ENCODE assay signal across 27 cellular contexts in the genomic region with DNA sequence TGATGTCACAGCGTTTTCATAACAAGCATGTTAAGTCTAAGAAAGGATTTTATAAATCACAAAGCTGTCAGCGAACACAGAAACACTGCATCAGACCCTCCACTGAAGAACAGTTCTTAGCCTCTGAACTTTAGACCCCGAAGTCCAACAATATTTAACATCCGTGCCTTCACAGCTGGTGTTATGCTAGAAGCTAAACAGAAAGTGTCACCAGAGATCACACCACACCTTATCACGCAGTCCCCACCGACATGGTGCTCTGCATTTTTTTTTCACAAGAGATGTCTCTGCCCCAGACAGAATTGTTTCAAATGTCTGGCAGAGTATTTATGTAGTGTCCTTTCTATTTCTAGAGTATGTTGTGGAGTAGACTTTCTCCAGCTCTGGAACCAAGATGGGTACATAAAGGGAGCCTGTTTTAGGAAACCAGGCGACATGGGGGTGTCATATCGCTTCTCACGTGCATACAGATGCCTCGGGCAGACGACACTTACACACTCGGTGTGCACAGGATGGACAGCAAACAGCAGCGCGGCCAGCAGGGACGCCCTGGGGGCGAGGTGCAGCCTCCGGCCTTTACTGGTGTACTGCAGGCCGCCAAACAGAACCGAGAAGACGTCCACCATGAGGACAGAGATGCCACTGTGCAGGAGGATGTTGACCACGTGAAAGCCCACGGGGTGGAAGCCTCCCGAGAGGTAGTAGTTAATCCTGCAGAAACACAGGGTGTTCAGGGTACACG. TPM values are rescaled to one million over a fixed set of nuclear protein-coding genes. Genes with fewer than 3 reads are reported as not detected.
DNase-seq lines count a peak whose midpoint lies in the region; ATAC-seq and TF ChIP-seq lines count a peak whose summit lies in the region.
"Had no signal": no experiment of that assay in that cellular context is flagged by ENCODE, and none has a peak within 500 bp of the region (broad histone marks: within the 10 kb centered on the region; RNA-seq: fewer than 3 reads in every experiment).

No MANE protein-coding gene starts in this region.

- intact Hi-C loops in activated CD4-positive, alpha-beta T cell treated with anti-CD3 and anti-CD28 coated beads, Interleukin-2, amount 10 ng/mL, durations not matched to agents 24 days and 14 days (cut with micrococcal nuclease), result no loop called here
- intact Hi-C loops in thyroid gland (cut with DNase I), result no loop called here

- H3K36me3 ChIP-seq in thyroid gland, result peaks cover 0 to 8% of the 10 kb centered on the region in 2 donors

- peak overlapping the region; percentile 22 for H3K27ac Mint-ChIP-seq in activated CD4-positive, alpha-beta T cell treated with anti-CD3 and anti-CD28 coated beads, Interleukin-2, amount 10 ng/mL, durations not matched to agents 24 days and 14 days
- H3K27ac Mint-ChIP-seq: CD4-positive, alpha-beta memory T cell had no signal

- no peaks in the 10 kb centered on the region for H3K9me3 Mint-ChIP-seq in activated CD4-positive, alpha-beta T cell treated with anti-CD3 and anti-CD28 coated beads, Interleukin-2, amount 10 ng/mL, durations not matched to agents 24 days and 14 days
- H3K9me3 Mint-ChIP-seq: CD4-positive, alpha-beta memory T cell had no signal

- H3K27me3 Mint-ChIP-seq in activated CD4-positive, alpha-beta T cell treated with anti-CD3 and anti-CD28 coated beads, Interleukin-2, amount 10 ng/mL, durations not matched to agents 24 days and 14 days, result no peaks in the 10 kb centered on the region
- H3K27me3 Mint-ChIP-seq: CD4-positive, alpha-beta memory T cell had no signal

- no peak for TF ChIP-seq POLR2A in thyroid gland (IDR thresholded peaks at IDR 0.05)

- DNase-seq in activated CD4-positive, alpha-beta T cell treated with anti-CD3 and anti-CD28 coated beads, Interleukin-2, amount 10 ng/mL, durations not matched to agents 24 days and 14 days, result no peak
- DNase-seq in activated CD4-positive, alpha-beta T cell treated with anti-CD3 and anti-CD28 coated beads, Interleukin-2, amount 50 U/mL, for 4 hours, result no peak
- DNase-seq in superior temporal gyrus (ENCODE audit: extremely low spot score) (peak; percentile 41), AML-193 (lab: John Stamatoyannopoulos, UW) (no peak), thyroid gland (no peak)
- DNase-seq: ACHN; Caco-2; CD4-positive, alpha-beta memory T cell; DMS 273 treated with DMSO at 0.1 percent for 48 hours; DMS79 treated with DMSO at 0.1 percent for 48 hours; GOT3; HCEC 1CT; NCI-H1105; NCI-H146; NCI-H2029; NCI-H226; NCI-H510A treated with DMSO at 0.1 percent for 48 hours; NCI-H748 treated with DMSO at 0.1 percent for 48 hours; PC-9; RPMI8226; SHP77 had no signal

- no peak for TF ChIP-seq CTCF in thyroid gland (IDR thresholded peaks at IDR 0.05)

- H3K4me1 Mint-ChIP-seq in activated CD4-positive, alpha-beta T cell treated with anti-CD3 and anti-CD28 coated beads, Interleukin-2, amount 10 ng/mL, durations not matched to agents 24 days and 14 days, result peaks cover 23% of the 10 kb centered on the region

- H3K27ac ChIP-seq in angular gyrus (ENCODE audit: low read depth, low read length) (peak overlapping the region; percentile 77), layer of hippocampus (ENCODE audit: low read depth, low read length) (peak overlapping the region; percentile 69), thyroid gland (no peak overlapping the region)
- H3K27ac ChIP-seq: 22Rv1; BLaER1 treated with 17β-estradiol and CSF1 and Interleukin-3, amounts not matched to agents 10 nM and 100 nM; KMS-11; PC-9 had no signal

- H3K9me3 ChIP-seq in thyroid gland, result no peaks in the 10 kb centered on the region
- H3K9me3 ChIP-seq: BLaER1 treated with 17β-estradiol and CSF1 and Interleukin-3, amounts not matched to agents 10 nM and 100 nM; Caco-2 had no signal

- no peak overlapping the region for H3K4me3 ChIP-seq in thyroid gland (replicated peaks in 1 of 3)
- H3K4me3 ChIP-seq: BLaER1 treated with 17β-estradiol and CSF1 and Interleukin-3, amounts not matched to agents 10 nM and 100 nM; PC-9 had no signal

- no peak overlapping the region for H3K4me3 Mint-ChIP-seq in activated CD4-positive, alpha-beta T cell treated with anti-CD3 and anti-CD28 coated beads, Interleukin-2, amount 10 ng/mL, durations not matched to agents 24 days and 14 days
- H3K4me3 Mint-ChIP-seq: CD4-positive, alpha-beta memory T cell had no signal

- no peak for ATAC-seq in GM18909 (IDR thresholded peaks at IDR 0.05; ENCODE audit: poor library complexity, unreplicated experiment)

- H3K36me3 Mint-ChIP-seq in activated CD4-positive, alpha-beta T cell treated with anti-CD3 and anti-CD28 coated beads, Interleukin-2, amount 10 ng/mL, durations not matched to agents 24 days and 14 days (ENCODE audit: low read depth), result peaks cover 61% of the 10 kb centered on the region

- WGBS in thyroid gland, 2 donors, result 83 to 95% methylated on average over 24 of the region's 24 CpGs

- H3K4me1 ChIP-seq in thyroid gland, result peaks cover 0 to 4% of the 10 kb centered on the region in 2 donors

- H3K27me3 ChIP-seq in layer of hippocampus (ENCODE audit: control insufficient read depth, insufficient read depth, low read length), result no peaks in the 10 kb centered on the region
- H3K27me3 ChIP-seq in thyroid gland, result no peaks in the 10 kb centered on the region
- H3K27me3 ChIP-seq: BLaER1 treated with 17β-estradiol and CSF1 and Interleukin-3, amounts not matched to agents 10 nM and 100 nM had no signal

RNA-seq across cellular contexts. Expression of gene TMTC4, which starts 12.0 kb away (rescaled TPM):
- 22.5 and 25.3 TPM in 2 replicates for total RNA-seq in activated CD4-positive, alpha-beta T cell treated with anti-CD3 and anti-CD28 coated beads, Interleukin-2, amount 10 ng/mL, durations not matched to agents 24 days and 14 days
- total RNA-seq in thyroid gland, result 10 to 100 TPM; 15.1 to 21.3 (median 18.4) TPM

Comparison
In these comparisons a context has a peak if more than half of its experiments do, and no peak if none do; other contexts are left out.
1. H3K27ac ChIP-seq: peak in angular gyrus (single experiment) and layer of hippocampus (single experiment); none in thyroid gland (0 of 3).